1 cellular context compared by ENCODE assay signal in the genomic region with DNA sequence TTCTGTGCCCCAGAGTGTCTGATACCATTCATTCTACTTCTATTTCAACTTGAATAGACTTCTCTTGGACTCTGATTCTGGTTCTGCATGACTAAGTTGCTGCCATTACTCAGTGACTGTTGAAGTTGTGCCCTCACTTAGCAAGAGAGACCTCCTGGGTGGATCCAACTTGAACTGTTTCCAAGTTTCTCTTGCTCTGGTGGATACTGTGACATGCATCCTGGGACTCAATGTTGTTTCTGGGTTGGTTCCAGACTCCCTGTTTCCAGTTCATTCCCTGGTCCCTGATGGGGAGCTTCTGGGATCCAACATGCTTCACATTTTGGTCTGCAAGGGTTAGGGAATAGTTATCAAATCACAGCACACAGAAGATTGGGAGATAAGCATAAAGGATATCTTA.
TF ChIP-seq lines count a peak whose summit lies in the region.

No MANE protein-coding gene starts in this region.

TF ChIP-seq in SK-N-SH, 30 proteins besides CTCF, POLR2A, EP300 and RAD21 (continued from another document):
- TF ChIP-seq, protein P1, sequence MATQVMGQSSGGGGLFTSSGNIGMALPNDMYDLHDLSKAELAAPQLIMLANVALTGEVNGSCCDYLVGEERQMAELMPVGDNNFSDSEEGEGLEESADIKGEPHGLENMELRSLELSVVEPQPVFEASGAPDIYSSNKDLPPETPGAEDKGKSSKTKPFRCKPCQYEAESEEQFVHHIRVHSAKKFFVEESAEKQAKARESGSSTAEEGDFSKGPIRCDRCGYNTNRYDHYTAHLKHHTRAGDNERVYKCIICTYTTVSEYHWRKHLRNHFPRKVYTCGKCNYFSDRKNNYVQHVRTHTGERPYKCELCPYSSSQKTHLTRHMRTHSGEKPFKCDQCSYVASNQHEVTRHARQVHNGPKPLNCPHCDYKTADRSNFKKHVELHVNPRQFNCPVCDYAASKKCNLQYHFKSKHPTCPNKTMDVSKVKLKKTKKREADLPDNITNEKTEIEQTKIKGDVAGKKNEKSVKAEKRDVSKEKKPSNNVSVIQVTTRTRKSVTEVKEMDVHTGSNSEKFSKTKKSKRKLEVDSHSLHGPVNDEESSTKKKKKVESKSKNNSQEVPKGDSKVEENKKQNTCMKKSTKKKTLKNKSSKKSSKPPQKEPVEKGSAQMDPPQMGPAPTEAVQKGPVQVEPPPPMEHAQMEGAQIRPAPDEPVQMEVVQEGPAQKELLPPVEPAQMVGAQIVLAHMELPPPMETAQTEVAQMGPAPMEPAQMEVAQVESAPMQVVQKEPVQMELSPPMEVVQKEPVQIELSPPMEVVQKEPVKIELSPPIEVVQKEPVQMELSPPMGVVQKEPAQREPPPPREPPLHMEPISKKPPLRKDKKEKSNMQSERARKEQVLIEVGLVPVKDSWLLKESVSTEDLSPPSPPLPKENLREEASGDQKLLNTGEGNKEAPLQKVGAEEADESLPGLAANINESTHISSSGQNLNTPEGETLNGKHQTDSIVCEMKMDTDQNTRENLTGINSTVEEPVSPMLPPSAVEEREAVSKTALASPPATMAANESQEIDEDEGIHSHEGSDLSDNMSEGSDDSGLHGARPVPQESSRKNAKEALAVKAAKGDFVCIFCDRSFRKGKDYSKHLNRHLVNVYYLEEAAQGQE (IDR thresholded peaks at IDR 0.05; ENCODE audit: low read depth, low read length), result no peak
- TF ChIP-seq RCOR1 (IDR thresholded peaks at IDR 0.05; ENCODE audit: low read length) (no peak), TAF1 (IDR thresholded peaks at IDR 0.05; ENCODE audit: borderline replicate concordance, low read depth, low read length) (no peak), YY1 (IDR thresholded peaks at IDR 0.05; ENCODE audit: low read depth) (no peak), ELF1 (IDR thresholded peaks at IDR 0.05) (no peak)
